In the genomic region with DNA sequence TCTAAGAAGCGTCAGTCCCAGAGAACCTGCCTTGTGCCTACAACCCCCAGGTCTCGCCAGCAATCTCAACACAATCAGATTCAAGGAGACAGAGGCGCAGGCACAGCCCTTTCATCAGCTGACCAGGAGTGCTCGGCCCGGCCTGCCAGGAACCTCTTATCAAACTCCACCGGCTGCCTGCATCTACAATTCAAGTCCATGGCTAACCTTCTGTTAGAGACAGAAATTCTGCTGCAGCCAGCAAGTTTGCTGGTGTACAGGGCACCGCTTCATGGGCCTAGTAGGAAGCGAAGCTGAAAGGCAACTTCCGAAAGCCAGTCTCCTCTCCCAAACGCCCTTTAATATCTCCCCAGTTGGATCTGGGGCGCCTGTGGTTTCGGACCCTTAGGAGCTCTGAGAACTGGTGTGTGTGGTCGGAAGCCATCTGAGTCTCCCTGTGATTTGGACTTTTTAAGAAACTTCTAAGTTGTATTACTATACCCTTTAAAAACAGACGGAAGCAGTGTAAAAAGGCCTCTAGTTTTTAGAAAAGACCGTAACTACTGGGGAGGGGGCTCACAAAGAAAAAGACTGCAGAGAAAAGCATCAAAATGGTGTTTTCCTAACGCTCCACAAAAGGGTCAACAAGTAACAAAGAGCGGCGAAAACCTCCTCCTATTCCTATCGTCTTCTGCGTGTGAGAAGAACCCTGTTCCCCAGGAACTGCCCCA, we compare ENCODE assay signal across 8 cellular contexts. TPM values are rescaled to one million over a fixed set of nuclear protein-coding genes. Genes with fewer than 3 reads are reported as not detected.
A peak's percentile ranks its signal among the peaks of the same experiment; 100 is the strongest.
DNase-seq lines count a peak whose midpoint lies in the region; ATAC-seq and TF ChIP-seq lines count a peak whose summit lies in the region.

No MANE protein-coding gene starts in this region.

- H3K4me3 Mint-ChIP-seq in activated T-helper 2 cell treated with anti-CD3 and anti-CD28 coated beads, Interferon-gamma antibody, Interleukin-2, Interleukin-4, amounts not matched to agents 10 μg/mL and 5 μg/mL and 100 μg/mL, durations not matched to agents 14 hours and 24 hours and 36 hours (ENCODE audit: low read depth), result peak overlapping the region; percentile 99

- peaks cover 46% of the 10 kb centered on the region for H3K4me1 ChIP-seq in osteoblast (ENCODE audit: insufficient read depth, low read length)

- no peak for TF ChIP-seq CTCF in osteoblast (IDR thresholded peaks at IDR 0.05; ENCODE audit: extremely low read depth, low read depth, low read length)

- H3K27ac ChIP-seq in osteoblast (ENCODE audit: low read depth, low read length), result peak overlapping the region; percentile 42

- H3K27me3 Mint-ChIP-seq in activated T-helper 2 cell treated with anti-CD3 and anti-CD28 coated beads, Interferon-gamma antibody, Interleukin-2, Interleukin-4, amounts not matched to agents 10 μg/mL and 5 μg/mL and 100 μg/mL, durations not matched to agents 14 hours and 24 hours and 36 hours (ENCODE audit: low read depth), result no peaks in the 10 kb centered on the region

- H3K79me2 ChIP-seq in osteoblast (ENCODE audit: insufficient read depth, low read length), result peaks cover 53% of the 10 kb centered on the region

- in situ Hi-C loops in ACHN (cut with HindIII; ENCODE audit: low pct_ligation_motif_present, low pct_unique_long_range_greater_than_20kb, low sequenced_read_pairs), result no loop called here

- peaks cover 53% of the 10 kb centered on the region for H3K4me1 Mint-ChIP-seq in activated T-helper 2 cell treated with anti-CD3 and anti-CD28 coated beads, Interferon-gamma antibody, Interleukin-2, Interleukin-4, amounts not matched to agents 10 μg/mL and 5 μg/mL and 100 μg/mL, durations not matched to agents 14 hours and 24 hours and 36 hours (ENCODE audit: low read depth)

- H3K36me3 ChIP-seq in osteoblast (ENCODE audit: insufficient read depth, low read length), result no peaks in the 10 kb centered on the region

- H3K4me3 ChIP-seq in osteoblast (ENCODE audit: insufficient read depth, low read length), result peak overlapping the region; percentile 76

- peak overlapping the region; percentile 93 for H3K27ac Mint-ChIP-seq in activated T-helper 2 cell treated with anti-CD3 and anti-CD28 coated beads, Interferon-gamma antibody, Interleukin-2, Interleukin-4, amounts not matched to agents 10 μg/mL and 5 μg/mL and 100 μg/mL, durations not matched to agents 14 hours and 24 hours and 36 hours

- intact Hi-C loops in activated T-helper 2 cell treated with anti-CD3 and anti-CD28 coated beads, Interferon-gamma antibody, Interleukin-2, Interleukin-4, amounts not matched to agents 10 μg/mL and 5 μg/mL and 100 μg/mL, durations not matched to agents 14 hours and 24 hours and 36 hours (cut with micrococcal nuclease), result loop anchor here (1.0 to 10.0 kb wide), 7 partner anchors 15 to 1197 kb away; partner anchors contain the start of gene TAGAP
- intact Hi-C loops in Right ventricle myocardium inferior (cut with DNase I), result loop anchor here (5.0 kb wide), 3 partner anchors 50 to 155 kb away; no protein-coding TSS in a partner anchor

- H3K9me3 ChIP-seq in osteoblast (ENCODE audit: low read depth, low read length), result no peaks in the 10 kb centered on the region

- H3K36me3 Mint-ChIP-seq in activated T-helper 2 cell treated with anti-CD3 and anti-CD28 coated beads, Interferon-gamma antibody, Interleukin-2, Interleukin-4, amounts not matched to agents 10 μg/mL and 5 μg/mL and 100 μg/mL, durations not matched to agents 14 hours and 24 hours and 36 hours (ENCODE audit: low read depth), result peaks cover 58% of the 10 kb centered on the region

- peak overlapping the region; percentile 88 for H3K4me2 ChIP-seq in osteoblast (ENCODE audit: insufficient read depth, low read length)

- H4K20me1 ChIP-seq in osteoblast (ENCODE audit: insufficient read depth, low read length), result no peaks in the 10 kb centered on the region

- H2AFZ ChIP-seq in osteoblast (ENCODE audit: low read length), result peak overlapping the region; percentile 42

- ATAC-seq in Right ventricle myocardium inferior (peak; percentile 49), HG03025 (IDR thresholded peaks at IDR 0.05; ENCODE audit: low FRiP score, unreplicated experiment) (no peak)

- no peaks in the 10 kb centered on the region for H3K27me3 ChIP-seq in osteoblast (ENCODE audit: insufficient read depth, low read length)

- H3K9me3 Mint-ChIP-seq in activated T-helper 2 cell treated with anti-CD3 and anti-CD28 coated beads, Interferon-gamma antibody, Interleukin-2, Interleukin-4, amounts not matched to agents 10 μg/mL and 5 μg/mL and 100 μg/mL, durations not matched to agents 14 hours and 24 hours and 36 hours, result no peaks in the 10 kb centered on the region

- DNase-seq in ELF-1 (ENCODE audit: low read depth, low spot score) (peak; percentile 72), NCI-H146 (lab: John Stamatoyannopoulos, UW) (peak; percentile 70), Right ventricle myocardium inferior (ENCODE audit: missing footprints) (peak; percentile 79), osteoblast (ENCODE audit: insufficient read length, low spot score, missing footprints) (peak; percentile 82), SKM-1 treated with dmso at 0.1 percent for 144 hours (lab: John Stamatoyannopoulos, UW; ENCODE audit: unreplicated experiment) (no peak), ACHN (no peak)
- DNase-seq in activated T-helper 2 cell treated with anti-CD3 and anti-CD28 coated beads, Interferon-gamma antibody, Interleukin-2, Interleukin-4, amounts not matched to agents 10 μg/mL and 5 μg/mL and 100 μg/mL, durations not matched to agents 14 hours and 24 hours and 36 hours (ENCODE audit: low spot score), result peak; percentile 33

RNA-seq across cellular contexts. Expression of gene EZR, which starts 1.7 kb away (rescaled TPM):
- 204 and 206 TPM in 2 replicates for total RNA-seq in activated T-helper 2 cell treated with anti-CD3 and anti-CD28 coated beads, Interferon-gamma antibody, Interleukin-2, Interleukin-4, amounts not matched to agents 10 μg/mL and 5 μg/mL and 100 μg/mL, durations not matched to agents 14 hours and 24 hours and 36 hours
- total RNA-seq in Right ventricle myocardium inferior (203 TPM), osteoblast (69.8 and 89.4 TPM in 2 replicates)

Comparison
In these comparisons a context has a peak if more than half of its experiments do, and no peak if none do; other contexts are left out.
1. DNase-seq: peak in ELF-1 (single experiment), NCI-H146 (single experiment), activated T-helper 2 cell treated with anti-CD3 and anti-CD28 coated beads, Interferon-gamma antibody, Interleukin-2, Interleukin-4, amounts not matched to agents 10 μg/mL and 5 μg/mL and 100 μg/mL, durations not matched to agents 14 hours and 24 hours and 36 hours (single experiment), Right ventricle myocardium inferior (single experiment) and osteoblast (single experiment); none in SKM-1 treated with dmso at 0.1 percent for 144 hours (single experiment) and ACHN (single experiment).